ENCODE assay signal across 8 cellular contexts in genomic region chr4:185730849-185731608, GRCh38.
DNase-seq lines count a peak whose midpoint lies in the region; ATAC-seq, FAIRE-seq and TF ChIP-seq lines count a peak whose summit lies in the region.

No MANE protein-coding gene starts in this region.

- H3K9me3 Mint-ChIP-seq in HFFc6, result no peaks in the 10 kb centered on the region

- H3K4me3 ChIP-seq in keratinocyte (ENCODE audit: control insufficient read depth in 2 of 3, extremely low read depth in 1 of 3, insufficient read depth in 2 of 3, low read depth in 1 of 3, low read length in 3 of 3), result no peak overlapping the region

- peaks cover 10% of the 10 kb centered on the region; the same call in 1 of the 2 replicates for H3K27me3 Mint-ChIP-seq in HFFc6 (ENCODE audit: insufficient read depth)

- peak; percentile 45 for ATAC-seq in GM18499 (IDR thresholded peaks at IDR 0.05; ENCODE audit: insufficient read depth, unreplicated experiment)

- H3K27ac Mint-ChIP-seq in HFFc6, result no peak overlapping the region; the same call in 1 of the 2 replicates

- peak overlapping the region; percentile 76 for H2AFZ ChIP-seq in keratinocyte (ENCODE audit: control insufficient read depth, low read length)

- no peak overlapping the region for H3K4me3 Mint-ChIP-seq in HFFc6

- FAIRE-seq in keratinocyte (lab: Jason Lieb, UNC), result peak; percentile 59

- H3K36me3 Mint-ChIP-seq in HFFc6 (ENCODE audit: low read depth), result no peaks in the 10 kb centered on the region; the same call in 1 of the 2 replicates

- no peaks in the 10 kb centered on the region for H3K9me1 ChIP-seq in keratinocyte (ENCODE audit: control insufficient read depth, extremely low read depth, insufficient read depth, low read length)

- H3K36me3 ChIP-seq in keratinocyte (ENCODE audit: control insufficient read depth in 2 of 2, extremely low read depth in 1 of 2, insufficient read depth in 2 of 2, low read length in 2 of 2), result no peaks in the 10 kb centered on the region

- H3K4me1 ChIP-seq in keratinocyte (ENCODE audit: control insufficient read depth, extremely low read depth, insufficient read depth, low read length), result peaks cover 9% of the 10 kb centered on the region

- peaks cover 1% of the 10 kb centered on the region; the same call in 1 of the 2 replicates for H3K4me1 Mint-ChIP-seq in HFFc6 (ENCODE audit: low read depth)

- peak overlapping the region; percentile 54 for H3K4me2 ChIP-seq in keratinocyte (ENCODE audit: control insufficient read depth, extremely low read depth, insufficient read depth, low read depth, low read length)

- H3K9ac ChIP-seq in keratinocyte (ENCODE audit: control insufficient read depth, extremely low read depth, insufficient read depth, low read length), result no peak overlapping the region

- H3K27me3 ChIP-seq in keratinocyte (ENCODE audit: control insufficient read depth, extremely low read depth, insufficient read depth, low read length), result no peaks in the 10 kb centered on the region

- in situ Hi-C loops in ACHN (cut with HindIII; ENCODE audit: low pct_ligation_motif_present, low pct_unique_long_range_greater_than_20kb, low sequenced_read_pairs), result no loop called here

- no peaks in the 10 kb centered on the region for H3K79me2 ChIP-seq in keratinocyte (ENCODE audit: control insufficient read depth, insufficient read depth, low read length)

- 0 out of 2 replicates have a peak, but pooled peaks have one; percentile 16 for TF ChIP-seq CTCF in HFFc6 (IDR thresholded peaks at IDR 0.05)
- TF ChIP-seq CTCF in keratinocyte (optimal IDR thresholded peaks at IDR 0.05 in 1 of 3, IDR thresholded peaks at IDR 0.05 in 1 of 3, conservative IDR thresholded peaks at IDR 0.05 in 1 of 3; ENCODE audit: extremely low read depth in 1 of 3, insufficient read depth in 2 of 3, low read length in 3 of 3), result peak in 2 of 3 experiments; percentile 6 to 12

- dilution Hi-C loops in keratinocyte (cut with MboI; ENCODE audit: extremely low pct_ligation_motif_present, low sequenced_read_pairs), result no loop called here

- H4K20me1 ChIP-seq in keratinocyte (ENCODE audit: control insufficient read depth, extremely low read depth, insufficient read depth, low read length), result no peaks in the 10 kb centered on the region

- no peaks in the 10 kb centered on the region for H3K9me3 ChIP-seq in keratinocyte (ENCODE audit: control insufficient read depth, low read depth, low read length)

- peak; percentile 29 for DNase-seq in HFFc6
- DNase-seq in RPMI8226, result peak; percentile 49
- peak; percentile 48 for DNase-seq in keratinocyte (ENCODE audit: low read depth, low spot score)
- DNase-seq in ACHN, result no peak
- no peak for DNase-seq in COLO829 (ENCODE audit: low spot score)
- DNase-seq in DMS153 treated with DMSO at 0.1 percent for 48 hours (lab: John Stamatoyannopoulos, UW; ENCODE audit: unreplicated experiment), result no peak
- no peak for DNase-seq in mucosa of gallbladder (ENCODE audit: low spot score)

- H3K27ac ChIP-seq in keratinocyte (ENCODE audit: control insufficient read depth, insufficient read depth, low read length), result peak overlapping the region; percentile 22

Comparison
In these comparisons a context has a peak if more than half of its experiments do, and no peak if none do; other contexts are left out.
1. DNase-seq: peak in HFFc6 (single experiment), RPMI8226 (single experiment) and keratinocyte (single experiment); none in ACHN (single experiment), COLO829 (single experiment), DMS153 treated with DMSO at 0.1 percent for 48 hours (single experiment) and mucosa of gallbladder (single experiment).